1 cellular context compared by ENCODE assay signal in genomic region chr14:21302013-21302857, GRCh38.
TF ChIP-seq lines count a peak whose summit lies in the region.

No MANE protein-coding gene starts in this region.

TF ChIP-seq in GM23338, 12 proteins besides CTCF, POLR2A, EP300 and RAD21 (continued from another document):
- TF ChIP-seq REST (IDR thresholded peaks at IDR 0.05; ENCODE audit: unreplicated experiment) (no peak), CREB1 (CRISPR knock-in tag; IDR thresholded peaks at IDR 0.05; ENCODE audit: low read depth) (no peak), ZNF462 (CRISPR knock-in tag; IDR thresholded peaks at IDR 0.05) (no peak)
TF ChIP-seq in GM23338: peak in this region for 0.
